Comparison of ENCODE assay signal across 11 cellular contexts in the genomic region with DNA sequence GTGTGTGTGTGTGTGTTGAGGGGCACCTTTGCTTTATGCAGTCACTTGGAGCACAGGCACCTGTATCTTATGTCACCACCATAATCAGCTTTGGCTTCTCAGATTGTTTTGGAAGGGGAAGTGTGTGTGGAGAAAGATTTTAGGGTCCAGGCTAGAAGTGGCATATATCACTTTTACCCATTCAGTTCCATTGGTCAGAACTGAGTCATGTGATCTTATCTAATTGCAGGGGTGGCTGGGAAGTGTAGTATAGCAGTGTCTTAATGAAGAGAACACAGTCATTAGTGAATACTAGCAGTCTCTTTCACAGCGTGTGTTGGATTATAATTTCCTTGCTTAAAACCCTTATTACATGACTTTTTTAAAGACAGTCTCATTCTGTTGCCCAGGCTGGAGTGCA. TPM values are rescaled to one million over a fixed set of nuclear protein-coding genes. Genes with fewer than 3 reads are reported as not detected.
DNase-seq lines count a peak whose midpoint lies in the region; FAIRE-seq and TF ChIP-seq lines count a peak whose summit lies in the region.
"Had no signal": no experiment of that assay in that cellular context is flagged by ENCODE, and none has a peak within 500 bp of the region (broad histone marks: within the 10 kb centered on the region; RNA-seq: fewer than 3 reads in every experiment).

No MANE protein-coding gene starts in this region.

- dilution Hi-C loops in mammary epithelial cell (cut with HindIII; ENCODE audit: low sequenced_read_pairs), result no loop called here

- H3K27me3 ChIP-seq in small intestine (ENCODE audit: control insufficient read depth in 2 of 2, insufficient read depth in 2 of 2, low read length in 2 of 2) (no peaks in the 10 kb centered on the region), mammary epithelial cell (ENCODE audit: insufficient read depth, low read length) (no peaks in the 10 kb centered on the region)
- H3K27me3 ChIP-seq: sigmoid colon, thyroid gland had no signal

- no peak overlapping the region for H3K27ac ChIP-seq in small intestine (ENCODE audit: low read depth in 1 of 2, low read length in 1 of 2)
- H3K27ac ChIP-seq in mammary epithelial cell (ENCODE audit: insufficient read depth, low read depth, low read length), result no peak overlapping the region
- H3K27ac ChIP-seq: sigmoid colon, thyroid gland had no signal

- peak; percentile 9 for DNase-seq in SKM-1 treated with dmso at 0.1 percent for 144 hours (lab: John Stamatoyannopoulos, UW; ENCODE audit: unreplicated experiment)
- no peak for DNase-seq in SKM-1 (lab: John Stamatoyannopoulos, UW; ENCODE audit: unreplicated experiment)
- DNase-seq in NCI-H1436 treated with DMSO at 0.1 percent for 48 hours (lab: John Stamatoyannopoulos, UW), result peak; percentile 33
- peak; percentile 8 for DNase-seq in amniotic epithelial cell (ENCODE audit: low read depth)
- DNase-seq in small intestine, result peak; percentile 18
- no peak for DNase-seq in SIG-M5 treated with dmso at 0.1 percent for 504 hours (lab: John Stamatoyannopoulos, UW; ENCODE audit: unreplicated experiment)
- DNase-seq in mammary epithelial cell, result no peak
- DNase-seq in inferior parietal cortex (ENCODE audit: extremely low spot score), result no peak
- DNase-seq: activated naive CD4-positive, alpha-beta T cell; sigmoid colon; thyroid gland had no signal

- no peak overlapping the region for H3K9ac ChIP-seq in mammary epithelial cell (ENCODE audit: insufficient read depth, low read length)

- in situ Hi-C loops in mammary epithelial cell (cut with MboI; ENCODE audit: low sequenced_read_pairs in 2 of 2), result no loop called here

- FAIRE-seq in small intestine (lab: Jason Lieb, UNC), result no peak

- H3K79me2 ChIP-seq in mammary epithelial cell (ENCODE audit: insufficient read depth, low read length), result peaks cover 97% of the 10 kb centered on the region

- H4K20me1 ChIP-seq in mammary epithelial cell (ENCODE audit: insufficient read depth, low read length), result no peaks in the 10 kb centered on the region

- H3K4me2 ChIP-seq in mammary epithelial cell (ENCODE audit: insufficient read depth, low read depth, low read length), result no peak overlapping the region

- no peak overlapping the region for H2AFZ ChIP-seq in mammary epithelial cell (ENCODE audit: low read depth, low read length)

- no TSS peak for BruUV-seq in mammary epithelial cell (replicated peaks; lab: Mats Ljungman, UMichigan)

- no peak for TF ChIP-seq CTCF in mammary epithelial cell (conservative IDR thresholded peaks at IDR 0.05 in 1 of 2, IDR thresholded peaks at IDR 0.05 in 1 of 2; ENCODE audit: extremely low read depth in 1 of 2, insufficient read depth in 1 of 2, low read depth in 1 of 2, low read length in 2 of 2)

- H3K4me1 ChIP-seq in small intestine (ENCODE audit: control insufficient read depth in 2 of 2, insufficient read depth in 1 of 2, low read depth in 1 of 2, low read length in 1 of 2) (peaks cover 0 to 4% of the 10 kb centered on the region in 2 donors), mammary epithelial cell (ENCODE audit: insufficient read depth, low read length) (no peaks in the 10 kb centered on the region)
- H3K4me1 ChIP-seq: thyroid gland had no signal

- CTCF ChIA-PET in mammary epithelial cell (lab: Charles Lee; ENCODE audit: low non-redundant PET), result interaction anchor here (0.6 kb wide), 1 partner anchor 1730 kb away, joined by 7 read pairs; no protein-coding TSS in a partner anchor

- intact Hi-C loops in mammary epithelial cell (cut with micrococcal nuclease), result no loop called here

- H3K4me3 ChIP-seq in small intestine (ENCODE audit: low read depth in 1 of 2, low read length in 2 of 2) (no peak overlapping the region), mammary epithelial cell (replicated peaks in 1 of 3; ENCODE audit: insufficient read depth in 1 of 3, low read depth in 2 of 3, low read length in 3 of 3) (no peak overlapping the region)
- H3K4me3 ChIP-seq: sigmoid colon, thyroid gland had no signal

- H3K36me3 ChIP-seq in small intestine (ENCODE audit: control insufficient read depth in 2 of 2, insufficient read depth in 2 of 2, low read length in 2 of 2), result peaks cover 0 to 1% of the 10 kb centered on the region in 2 donors
- H3K36me3 ChIP-seq in mammary epithelial cell (ENCODE audit: insufficient read depth, low read length), result no peaks in the 10 kb centered on the region
- H3K36me3 ChIP-seq: sigmoid colon, thyroid gland had no signal

- 89 to 94% (median 90%) methylated on average over 1 of the region's 1 CpG for WGBS in small intestine, 3 donors
- 92% methylated on average over 1 of the region's 1 CpG for WGBS in mammary epithelial cell (ENCODE audit: low coverage, missing lambda C conversion rate)

- H3K9me3 ChIP-seq in small intestine (ENCODE audit: control insufficient read depth, low read depth) (no peaks in the 10 kb centered on the region), mammary epithelial cell (replicated peaks; ENCODE audit: insufficient read depth, low read length) (no peaks in the 10 kb centered on the region)
- H3K9me3 ChIP-seq: sigmoid colon, thyroid gland had no signal

RNA-seq across cellular contexts. Expression of gene NCK1, which starts 20.6 kb away (rescaled TPM):
- polyA plus RNA-seq in small intestine, result 10 to 100 TPM in 2 of 3 donors, 1 to 10 TPM in 1; 8.9 to 17.7 (median 12.7) TPM
- 10 to 100 TPM; 46.2 to 47.0 TPM for total RNA-seq in mammary epithelial cell
- 33.0 TPM for polyA plus RNA-seq in mammary epithelial cell
- polyA minus RNA-seq in mammary epithelial cell, result 25.1 TPM

Comparison
In these comparisons a context has a peak if more than half of its experiments do, and no peak if none do; other contexts are left out.
1. DNase-seq: peak in SKM-1 treated with dmso at 0.1 percent for 144 hours (single experiment), NCI-H1436 treated with DMSO at 0.1 percent for 48 hours (single experiment), amniotic epithelial cell (single experiment) and small intestine (single experiment); none in SKM-1 (single experiment), SIG-M5 treated with dmso at 0.1 percent for 504 hours (single experiment), mammary epithelial cell (single experiment) and inferior parietal cortex (single experiment).